ENCODE assay signal across 2 cellular contexts in genomic region chr12:69608114-69608513, GRCh38.
A peak's percentile ranks its signal among the peaks of the same experiment; 100 is the strongest.
TF ChIP-seq lines count a peak whose summit lies in the region.

No MANE protein-coding gene starts in this region.

TF ChIP-seq in IMR-90, 13 proteins besides CTCF, POLR2A, EP300 and RAD21:
- no peak for TF ChIP-seq BHLHE40 (IDR thresholded peaks at IDR 0.05; ENCODE audit: low read depth, low read length)
- no peak for TF ChIP-seq MAZ (IDR thresholded peaks at IDR 0.05; ENCODE audit: borderline replicate concordance, low read depth, low read length)
- peak; percentile 37; the same call in 1 of the 2 replicates for TF ChIP-seq CEBPB (IDR thresholded peaks at IDR 0.05; ENCODE audit: low read depth, low read length)
- TF ChIP-seq ELK1 (IDR thresholded peaks at IDR 0.05; ENCODE audit: borderline replicate concordance, low read depth, low read length) = no peak
- TF ChIP-seq USF2 (IDR thresholded peaks at IDR 0.05; ENCODE audit: low read depth, low read length) = no peak
- no peak for TF ChIP-seq FOS (IDR thresholded peaks at IDR 0.05; ENCODE audit: low read depth, low read length)
- TF ChIP-seq RCOR1 (IDR thresholded peaks at IDR 0.05; ENCODE audit: insufficient replicate concordance, low read length) = no peak

TF ChIP-seq in K562, 482 proteins besides CTCF, POLR2A, EP300 and RAD21:
- peak; percentile 55; the same call in 1 of the 2 replicates for TF ChIP-seq ZNF592 (IDR thresholded peaks at IDR 0.05)
- 0 out of 2 replicates have a peak, but pooled peaks have one; percentile 41 for TF ChIP-seq IRF9 (tag; IDR thresholded peaks at IDR 0.05)
- peak; percentile 91 for TF ChIP-seq ZFP36 (IDR thresholded peaks at IDR 0.05; ENCODE audit: low read depth, low read length, partially characterized antibody)
- peak; percentile 76 for TF ChIP-seq DPF2 (IDR thresholded peaks at IDR 0.05)
- TF ChIP-seq CEBPB (tag; IDR thresholded peaks at IDR 0.05) = peak; percentile 95
- TF ChIP-seq MEIS2 (IDR thresholded peaks at IDR 0.05; ENCODE audit: partially characterized antibody) = peak; percentile 57
- no peak for TF ChIP-seq PBX2 (CRISPR knock-in tag; IDR thresholded peaks at IDR 0.05; ENCODE audit: low read depth)
- TF ChIP-seq PBX2 (tag; conservative IDR thresholded peaks at IDR 0.05; ENCODE audit: low read depth) = peak; percentile 43
- peak; percentile 65 for TF ChIP-seq ATF3 (IDR thresholded peaks at IDR 0.05)
- TF ChIP-seq ATF3 (CRISPR knock-in tag; conservative IDR thresholded peaks at IDR 0.05) = no peak
- no peak for TF ChIP-seq RCOR1 (IDR thresholded peaks at IDR 0.05; ENCODE audit: borderline replicate concordance in 1 of 2, low read depth in 2 of 2, low read length in 2 of 2)
- TF ChIP-seq TCF3 (CRISPR knock-in tag; IDR thresholded peaks at IDR 0.05) = peak; percentile 29; the same call in 1 of the 2 replicates
- no peak for TF ChIP-seq RBM14 (IDR thresholded peaks at IDR 0.05; ENCODE audit: borderline replicate concordance, insufficient read depth, low read depth, low read length)
- TF ChIP-seq CEBPG (CRISPR knock-in tag; IDR thresholded peaks at IDR 0.05) = no peak
- TF ChIP-seq CEBPG (tag; conservative IDR thresholded peaks at IDR 0.05 in 1 of 2, IDR thresholded peaks at IDR 0.05 in 1 of 2) = peak; percentile 78 to 82
- TF ChIP-seq ZNF316 (IDR thresholded peaks at IDR 0.05) = peak; percentile 83
- TF ChIP-seq TEAD4 (IDR thresholded peaks at IDR 0.05; ENCODE audit: low read length) = peak; percentile 37
- TF ChIP-seq TEAD4 (CRISPR knock-in tag; IDR thresholded peaks at IDR 0.05; ENCODE audit: borderline replicate concordance) = no peak
- peak; percentile 49; the same call in 1 of the 2 replicates for TF ChIP-seq SMARCA4 (IDR thresholded peaks at IDR 0.05)
- TF ChIP-seq UBTF (IDR thresholded peaks at IDR 0.05; ENCODE audit: borderline replicate concordance in 1 of 2, low read depth in 2 of 2, low read length in 2 of 2) = no peak
- TF ChIP-seq DACH1 (IDR thresholded peaks at IDR 0.05; ENCODE audit: partially characterized antibody) = peak; percentile 15
- peak; percentile 80 for TF ChIP-seq MAFG (tag; conservative IDR thresholded peaks at IDR 0.05)
- no peak for TF ChIP-seq SIX5 (IDR thresholded peaks at IDR 0.05; ENCODE audit: borderline replicate concordance in 1 of 2, insufficient read depth in 1 of 2, low read depth in 1 of 2, low read length in 2 of 2)
- TF ChIP-seq HDAC1 (IDR thresholded peaks at IDR 0.05) = 0 out of 4 replicates have a peak, but pooled peaks of 1 of the 2 experiments have one; percentile 16
- no peak for TF ChIP-seq MBD2 (IDR thresholded peaks at IDR 0.05; ENCODE audit: borderline replicate concordance, low read depth)
- peak; percentile 84 for TF ChIP-seq NFE2 (IDR thresholded peaks at IDR 0.05; ENCODE audit: low read depth)
- peak; percentile 70 for TF ChIP-seq ARID1B (IDR thresholded peaks at IDR 0.05)
- no peak for TF ChIP-seq ZBTB11 (CRISPR knock-in tag; IDR thresholded peaks at IDR 0.05)
- TF ChIP-seq ELF1 (tag; IDR thresholded peaks at IDR 0.05) = peak; percentile 29; the same call in 1 of the 2 replicates
- peak; percentile 60 for TF ChIP-seq CBFA2T3 (IDR thresholded peaks at IDR 0.05)
- peak; percentile 63 to 75; a peak in 3 of 4 replicates for TF ChIP-seq TRIM24 (IDR thresholded peaks at IDR 0.05)
- TF ChIP-seq ZNF146 (CRISPR knock-in tag; IDR thresholded peaks at IDR 0.05; ENCODE audit: unreplicated experiment) = no peak
- peak; percentile 73 for TF ChIP-seq C11orf30 (IDR thresholded peaks at IDR 0.05; ENCODE audit: low read depth)
- no peak for TF ChIP-seq PHTF2 (CRISPR knock-in tag; IDR thresholded peaks at IDR 0.05)
- no peak for TF ChIP-seq CCNT2 (IDR thresholded peaks at IDR 0.05; ENCODE audit: borderline replicate concordance, extremely low read depth, insufficient read length, low read depth, low read length)
- TF ChIP-seq ARID3A (IDR thresholded peaks at IDR 0.05; ENCODE audit: borderline replicate concordance, low read depth, low read length) = 0 out of 2 replicates have a peak, but pooled peaks have one; percentile 51
- TF ChIP-seq ADNP (tag; IDR thresholded peaks at IDR 0.05) = peak; percentile 52; the same call in 1 of the 2 replicates
- TF ChIP-seq CBFA2T2 (conservative IDR thresholded peaks at IDR 0.05) = 0 out of 2 replicates have a peak, but pooled peaks have one; percentile 24
- TF ChIP-seq ZNF766 (CRISPR knock-in tag; conservative IDR thresholded peaks at IDR 0.05) = 0 out of 2 replicates have a peak, but pooled peaks have one; percentile 24
- TF ChIP-seq TRIM28 (IDR thresholded peaks at IDR 0.05) = 0 out of 2 replicates have a peak, but pooled peaks have one; percentile 44
- peak; percentile 34; the same call in 1 of the 2 replicates for TF ChIP-seq CREB3L1 (IDR thresholded peaks at IDR 0.05; ENCODE audit: borderline replicate concordance, low read depth)
- TF ChIP-seq SMARCC2 (IDR thresholded peaks at IDR 0.05; ENCODE audit: low read depth) = peak; percentile 32; the same call in 1 of the 2 replicates
- 0 out of 4 replicates have a peak, but pooled peaks of 1 of the 2 experiments have one; percentile 22 for TF ChIP-seq ARNT (IDR thresholded peaks at IDR 0.05)
- TF ChIP-seq KDM2B (CRISPR knock-in tag; IDR thresholded peaks at IDR 0.05) = no peak
